Comparison of ENCODE assay signal across 29 cellular contexts in the genomic region with DNA sequence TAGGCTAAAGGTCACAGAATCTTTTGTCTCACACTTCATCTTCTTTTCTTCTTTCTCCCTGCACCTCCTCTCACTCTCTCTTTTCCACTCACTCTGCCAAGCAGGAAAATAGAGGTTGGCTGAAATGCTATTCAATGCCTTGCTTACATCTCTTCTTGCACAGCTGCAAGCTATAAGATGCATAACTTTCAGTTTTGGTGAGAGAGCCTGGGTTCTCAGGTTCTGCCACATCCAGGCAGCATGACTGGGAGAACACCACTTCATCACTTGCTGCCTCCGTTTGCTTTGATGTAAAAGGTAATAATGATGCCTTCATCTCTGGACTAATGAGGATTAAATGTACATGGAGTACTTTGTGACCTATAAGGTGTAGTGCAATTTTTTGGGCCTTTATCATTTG.
"Had no signal": no experiment of that assay in that cellular context is flagged by ENCODE, and none has a peak within 500 bp of the region (broad histone marks: within the 10 kb centered on the region; RNA-seq: fewer than 3 reads in every experiment).

No MANE protein-coding gene starts in this region.

- ATAC-seq: PC-3, T-cell had no signal

- H3K9me3 ChIP-seq: Peyer's patch, SJSA1, SK-N-SH had no signal

- H3K36me3 ChIP-seq: Peyer's patch, SJSA1 had no signal

- DNase-seq: Karpas-422; NCI-H1048; NCI-H1092 treated with DMSO at 0.1 percent for 48 hours; NCI-H1105 treated with DMSO at 0.1 percent for 48 hours; NCI-H1436; NCI-H146; NCI-H1694; NCI-H187; NCI-H1930; NCI-H2029 treated with DMSO at 0.1 percent for 48 hours; NCI-H2081 treated with DMSO at 0.1 percent for 48 hours; NCI-H2107; NCI-H2171; NCI-H226; NCI-H446 treated with DMSO at 0.1 percent for 48 hours; NCI-H510A; NCI-H526; NCI-H774; NK-92 treated with Interleukin-12 subunit alpha and Interleukin-12 subunit beta, amount 100 ng/mL, for 24 hours; OCI-M1; PC-3; Peyer's patch; Right ventricle myocardium superior; RPMI8226; SHP77 treated with DMSO at 0.1 percent for 48 hours; SK-N-SH; T-cell had no signal

- H3K27ac Mint-ChIP-seq: T-cell had no signal

- H3K4me1 Mint-ChIP-seq: T-cell had no signal

- H3K4me1 ChIP-seq: Peyer's patch, SJSA1 had no signal

- H3K27ac ChIP-seq: KMS-11, Peyer's patch, SJSA1 had no signal

- H3K4me2 ChIP-seq: KMS-11, SK-N-SH had no signal

- H3K4me3 ChIP-seq: Peyer's patch, SJSA1 had no signal

- H3K9me3 Mint-ChIP-seq: T-cell had no signal

- H3K4me3 Mint-ChIP-seq: T-cell had no signal

- H3K36me3 Mint-ChIP-seq: T-cell had no signal

- H3K9ac ChIP-seq: KMS-11, SK-N-SH had no signal

- H3K9me2 ChIP-seq: SK-N-SH had no signal

- H3K27me3 ChIP-seq: Peyer's patch, SJSA1 had no signal
